ENCODE assay signal across 11 cellular contexts in the genomic region with DNA sequence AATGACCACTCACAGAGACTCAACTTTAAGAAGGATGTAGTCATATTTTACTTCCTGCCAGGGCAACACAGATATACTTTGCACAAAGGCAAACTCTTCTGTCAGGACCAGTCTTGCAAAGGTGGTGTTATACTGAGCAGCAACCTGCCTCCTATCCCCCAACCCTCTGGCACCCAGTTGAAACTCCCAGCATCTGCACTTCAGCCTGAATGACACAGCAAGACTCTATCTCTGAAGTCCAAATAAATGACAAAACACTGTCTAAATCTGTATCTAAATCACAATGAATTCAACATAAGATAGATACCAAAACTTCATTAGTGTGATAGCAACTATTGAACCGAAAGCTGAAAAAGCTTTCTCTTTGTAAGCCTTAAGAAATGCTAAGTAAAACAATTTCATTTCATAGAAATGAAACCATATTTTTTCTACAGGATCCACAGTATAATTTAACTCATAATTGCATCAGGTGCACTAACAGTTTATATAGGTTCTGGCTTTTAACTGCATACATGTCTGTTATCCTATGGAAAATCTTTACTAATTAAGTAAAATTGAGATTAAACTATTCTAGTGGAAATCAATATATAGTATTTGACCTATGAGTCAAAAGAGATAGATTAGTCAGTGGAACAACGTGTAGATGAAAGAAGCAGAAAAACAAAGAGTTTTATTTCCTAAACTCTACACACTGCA.
DNase-seq lines count a peak whose midpoint lies in the region; ATAC-seq and TF ChIP-seq lines count a peak whose summit lies in the region.
"Had no signal": no experiment of that assay in that cellular context is flagged by ENCODE, and none has a peak within 500 bp of the region (broad histone marks: within the 10 kb centered on the region; RNA-seq: fewer than 3 reads in every experiment).

No MANE protein-coding gene starts in this region.

- peaks cover 81% of the 10 kb centered on the region for H3K4me1 ChIP-seq in CD4-positive, CD25-positive, alpha-beta regulatory T cell (ENCODE audit: control insufficient read depth, insufficient read depth, low read length, poor library complexity, severe bottlenecking)
- H3K4me1 ChIP-seq in KMS-11 (ENCODE audit: low read depth, poor library complexity, severe bottlenecking) (peaks cover 12% of the 10 kb centered on the region), GM23248 (ENCODE audit: insufficient read depth) (peaks cover 9% of the 10 kb centered on the region; the same call in 1 of the 2 replicates)
- H3K4me1 ChIP-seq: testis had no signal

- peak overlapping the region; percentile 29; the same call in 1 of the 2 replicates for H3K4me2 ChIP-seq in KMS-11
- no peak overlapping the region for H3K4me2 ChIP-seq in GM23248 (ENCODE audit: unreplicated experiment)

- no peak overlapping the region for H2AFZ ChIP-seq in KMS-11 (ENCODE audit: low read depth)
- no peak overlapping the region for H2AFZ ChIP-seq in GM23248

- 91 to 93% methylated on average over 2 of the region's 2 CpGs for WGBS in GM23248 (ENCODE audit: low coverage in 1 of 2, low lambda C conversion rate in 2 of 2, missing lambda C conversion rate in 2 of 2), 2 experiments

- H3K36me3 Mint-ChIP-seq in CD4-positive, CD25-positive, alpha-beta regulatory T cell = no peaks in the 10 kb centered on the region
- H3K36me3 Mint-ChIP-seq in activated naive CD4-positive, alpha-beta T cell treated with anti-CD3 and anti-CD28 coated beads, Interleukin-2, amount 50 U/mL, for 72 hours = peaks cover 0 to under 1% of the 10 kb centered on the region in 2 donors

- H3K4me3 ChIP-seq in CD4-positive, CD25-positive, alpha-beta regulatory T cell (ENCODE audit: low read depth, low read length) = peak overlapping the region; percentile 91
- H3K4me3 ChIP-seq in KMS-11 (IDR thresholded peaks at IDR 0.05; ENCODE audit: insufficient read depth, low read depth, low read length) (no peak overlapping the region), GM23248 (no peak overlapping the region)
- H3K4me3 ChIP-seq: testis had no signal

- no peaks in the 10 kb centered on the region for H3K9me2 ChIP-seq in GM23248 (ENCODE audit: insufficient read depth)

- no peaks in the 10 kb centered on the region for H3K27me3 ChIP-seq in CD4-positive, CD25-positive, alpha-beta regulatory T cell (ENCODE audit: control insufficient read depth, insufficient read depth, low read length)
- H3K27me3 ChIP-seq in KMS-11 (ENCODE audit: insufficient read depth, low read depth) = no peaks in the 10 kb centered on the region
- no peaks in the 10 kb centered on the region for H3K27me3 ChIP-seq in GM23248 (replicated peaks; ENCODE audit: insufficient read depth)
- H3K27me3 ChIP-seq: testis had no signal

- no peaks in the 10 kb centered on the region for H3K27me3 Mint-ChIP-seq in CD4-positive, CD25-positive, alpha-beta regulatory T cell

- no peaks in the 10 kb centered on the region for H3K9me3 ChIP-seq in CD4-positive, CD25-positive, alpha-beta regulatory T cell (ENCODE audit: control insufficient read depth in 2 of 2, low read length in 2 of 2)
- no peaks in the 10 kb centered on the region for H3K9me3 ChIP-seq in GM23248 (ENCODE audit: low read depth)
- H3K9me3 ChIP-seq: testis had no signal

- H3K79me2 ChIP-seq in KMS-11 (ENCODE audit: insufficient read depth, low read depth) (no peaks in the 10 kb centered on the region), GM23248 (ENCODE audit: insufficient read depth) (no peaks in the 10 kb centered on the region)

- H3K27ac ChIP-seq in CD4-positive, CD25-positive, alpha-beta regulatory T cell (ENCODE audit: insufficient read depth, low read length, poor library complexity, severe bottlenecking) = peak overlapping the region; percentile 75
- H3K27ac ChIP-seq in KMS-11 (peak overlapping the region; percentile 44; the same call in 1 of the 2 replicates), GM23248 (no peak overlapping the region)
- H3K27ac ChIP-seq: HL-60, testis had no signal

- in situ Hi-C loops in GM23248 (cut with MboI) = no loop called here

- H3K4me1 Mint-ChIP-seq in CD4-positive, CD25-positive, alpha-beta regulatory T cell = peaks cover 47 to 78% (median 60%) of the 10 kb centered on the region in 4 donors

- no peak for TF ChIP-seq CTCF in KMS-11 (conservative IDR thresholded peaks at IDR 0.05; ENCODE audit: low read depth, low read length)

- H3K9ac ChIP-seq in KMS-11 (no peak overlapping the region; the same call in 1 of the 2 replicates), GM23248 (no peak overlapping the region)

- peak in 2 of 3 donors; percentile 38 to 76 for DNase-seq in CD4-positive, CD25-positive, alpha-beta regulatory T cell
- peak in 1 of 2 donors; percentile 22 for DNase-seq in activated naive CD4-positive, alpha-beta T cell treated with anti-CD3 and anti-CD28 coated beads, Interleukin-2, amount 50 U/mL, for 72 hours (ENCODE audit: low spot score in 2 of 2)
- DNase-seq in medulla oblongata (ENCODE audit: extremely low spot score) (no peak), GM23248 (no peak)
- DNase-seq: EL, testis had no signal

- H3K9me3 Mint-ChIP-seq in CD4-positive, CD25-positive, alpha-beta regulatory T cell = no peaks in the 10 kb centered on the region
- H3K9me3 Mint-ChIP-seq in activated naive CD4-positive, alpha-beta T cell treated with anti-CD3 and anti-CD28 coated beads, Interleukin-2, amount 50 U/mL, for 72 hours = no peaks in the 10 kb centered on the region

- no peaks in the 10 kb centered on the region for H3F3A ChIP-seq in GM23248 (ENCODE audit: insufficient read depth)

- H3K27ac Mint-ChIP-seq in CD4-positive, CD25-positive, alpha-beta regulatory T cell = peak overlapping the region; percentile 84 to 98 (median 88)
- peak overlapping the region; percentile 92 to 97 for H3K27ac Mint-ChIP-seq in activated naive CD4-positive, alpha-beta T cell treated with anti-CD3 and anti-CD28 coated beads, Interleukin-2, amount 50 U/mL, for 72 hours

- peak; percentile 78 to 79 for ATAC-seq in CD4-positive, CD25-positive, alpha-beta regulatory T cell (ENCODE audit: low read depth in 2 of 2)
- ATAC-seq in GM18873 (IDR thresholded peaks at IDR 0.05; ENCODE audit: low FRiP score, unreplicated experiment) = peak; percentile 62
- ATAC-seq in activated naive CD4-positive, alpha-beta T cell treated with anti-CD3 and anti-CD28 coated beads, Interleukin-2, amount 50 U/mL, for 72 hours = peak; percentile 77 to 79
- ATAC-seq in GM21786 (IDR thresholded peaks at IDR 0.05; ENCODE audit: unreplicated experiment) = no peak
- ATAC-seq in GM21381 (IDR thresholded peaks at IDR 0.05; ENCODE audit: unreplicated experiment) = no peak

- H3K4me3 Mint-ChIP-seq in CD4-positive, CD25-positive, alpha-beta regulatory T cell = peak overlapping the region; percentile 77 to 98 (median 82)

- H4K20me1 ChIP-seq in KMS-11 (ENCODE audit: insufficient read depth) (no peaks in the 10 kb centered on the region), GM23248 (ENCODE audit: insufficient read depth) (no peaks in the 10 kb centered on the region)

- H3K36me3 ChIP-seq in CD4-positive, CD25-positive, alpha-beta regulatory T cell (ENCODE audit: control insufficient read depth, insufficient read depth, low read length) = no peaks in the 10 kb centered on the region
- H3K36me3 ChIP-seq in KMS-11 (ENCODE audit: insufficient read depth) (no peaks in the 10 kb centered on the region), GM23248 (ENCODE audit: low read depth) (no peaks in the 10 kb centered on the region; the same call in 1 of the 2 replicates)

Comparison
In these comparisons a context has a peak if more than half of its experiments do, and no peak if none do; other contexts are left out.
1. ATAC-seq: peak in CD4-positive, CD25-positive, alpha-beta regulatory T cell (2 of 2), GM18873 (single experiment) and activated naive CD4-positive, alpha-beta T cell treated with anti-CD3 and anti-CD28 coated beads, Interleukin-2, amount 50 U/mL, for 72 hours (2 of 2); none in GM21786 (single experiment) and GM21381 (single experiment).
2. DNase-seq: peak in CD4-positive, CD25-positive, alpha-beta regulatory T cell (2 of 3); none in medulla oblongata (single experiment) and GM23248 (single experiment).